In the genomic region with DNA sequence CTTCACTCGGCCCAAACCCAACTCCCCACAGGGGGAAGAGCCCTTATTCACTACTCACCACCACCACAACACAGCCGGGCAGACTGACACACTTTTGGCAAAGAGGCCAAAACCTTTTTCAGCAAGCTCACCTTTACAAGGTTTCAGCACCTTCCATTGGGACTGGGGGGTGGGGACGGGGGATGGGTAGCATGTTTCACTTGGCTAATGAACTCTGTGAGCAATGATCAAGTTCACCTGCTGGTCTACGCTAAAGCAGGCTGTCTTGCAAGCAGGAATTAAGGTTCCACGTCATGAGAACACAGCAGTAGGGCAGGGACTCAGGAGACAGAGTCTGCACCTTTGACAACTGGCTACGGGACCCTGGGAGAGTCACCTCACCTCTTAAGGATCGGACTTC, we compare ENCODE assay signal across 9 cellular contexts. TPM values are rescaled to one million over a fixed set of nuclear protein-coding genes. Genes with fewer than 3 reads are reported as not detected.
DNase-seq lines count a peak whose midpoint lies in the region; ATAC-seq, FAIRE-seq and TF ChIP-seq lines count a peak whose summit lies in the region.
"Had no signal": no experiment of that assay in that cellular context is flagged by ENCODE, and none has a peak within 500 bp of the region (broad histone marks: within the 10 kb centered on the region; RNA-seq: fewer than 3 reads in every experiment).

No MANE protein-coding gene starts in this region.

- peaks cover 58% of the 10 kb centered on the region for H3K79me2 ChIP-seq in K562 (ENCODE audit: control insufficient read depth, insufficient read depth, low read length)

- H3K9ac ChIP-seq in K562 (ENCODE audit: insufficient read depth in 1 of 2, low read depth in 2 of 2, low read length in 2 of 2) (no peak overlapping the region), liver (ENCODE audit: low read depth in 1 of 2, low read length in 2 of 2) (no peak overlapping the region), subcutaneous abdominal adipose tissue (ENCODE audit: low read length in 5 of 5) (peak overlapping the region in 2 of 5 donors; percentile 21 to 28)

- TF ChIP-seq EP300 in K562 (IDR thresholded peaks at IDR 0.05; ENCODE audit: low read length), result no peak

- intact Hi-C loops in K562 (cut with micrococcal nuclease), result no loop called here

- peak; percentile 6 for FAIRE-seq in K562 (lab: Jason Lieb, UNC)

- no peaks in the 10 kb centered on the region for H3K9me3 ChIP-seq in K562 (replicated peaks; ENCODE audit: control insufficient read depth, insufficient read depth, low read depth, low read length)
- H3K9me3 ChIP-seq in liver (ENCODE audit: control insufficient read depth in 4 of 4, low read length in 3 of 4), result no peaks in the 10 kb centered on the region
- H3K9me3 ChIP-seq in subcutaneous abdominal adipose tissue (ENCODE audit: control insufficient read depth in 5 of 5, low read length in 5 of 5), result no peaks in the 10 kb centered on the region

- in situ Hi-C loops in K562 (cut with MboI), result no loop called here

- no peak overlapping the region for H3K4me2 ChIP-seq in K562 (ENCODE audit: insufficient read depth, low read length)

- H2AFZ ChIP-seq in K562 (ENCODE audit: low read depth, low read length), result no peak overlapping the region

- CTCF ChIA-PET in K562 (lab: Yijun Ruan, JAX; ENCODE audit: low intra/inter-chr PET ratio), result no interaction called here

- no peak for ATAC-seq in K562
- ATAC-seq in HG03039 (IDR thresholded peaks at IDR 0.05; ENCODE audit: unreplicated experiment), result no peak

- POLR2A ChIA-PET in K562 (lab: Yijun Ruan, JAX), result interaction anchor here (1.1 kb wide), 1 partner anchor 11 kb away, joined by 3 read pairs; no protein-coding TSS in a partner anchor

- BruUV-seq in K562 (replicated peaks; lab: Mats Ljungman, UMichigan), result no TSS peak

- TF ChIP-seq CTCF in K562 (IDR thresholded peaks at IDR 0.05 in 2 of 3, conservative IDR thresholded peaks at IDR 0.05 in 1 of 3; ENCODE audit: insufficient read depth in 2 of 3, low read depth in 1 of 3, low read length in 3 of 3) (no peak), liver (IDR thresholded peaks at IDR 0.05; ENCODE audit: low read depth, low read length, missing input control) (no peak)

- H3K9me1 ChIP-seq in K562 (ENCODE audit: control insufficient read depth, insufficient read depth, low read length), result no peaks in the 10 kb centered on the region

- H3K4me1 ChIP-seq in K562 (replicated peaks in 1 of 2; ENCODE audit: control insufficient read depth in 2 of 2, insufficient read depth in 2 of 2, low read length in 2 of 2), result peaks cover 25 to 28% of the 10 kb centered on the region in 2 experiments; a peak in 4 of 5 replicates
- peaks cover 13 to 70% (median 57%) of the 10 kb centered on the region in 4 donors for H3K4me1 ChIP-seq in liver (ENCODE audit: control insufficient read depth in 4 of 4, insufficient read depth in 4 of 4, low read length in 3 of 4)
- peaks cover 42 to 100% (median 99%) of the 10 kb centered on the region in 5 donors for H3K4me1 ChIP-seq in subcutaneous abdominal adipose tissue (ENCODE audit: control insufficient read depth in 5 of 5, insufficient read depth in 5 of 5, low read length in 5 of 5)

- WGBS in K562 (ENCODE audit: insufficient coverage, low coverage, missing lambda C conversion rate), result 52% methylated on average over 4 of the region's 7 CpGs
- whole genome bisulfite sequencing in liver, result 61% methylated on average over 7 of the region's 7 CpGs

- H3K4me3 ChIP-seq in K562 (no peak overlapping the region), liver (ENCODE audit: low read depth in 1 of 3, low read length in 3 of 3) (no peak overlapping the region), subcutaneous abdominal adipose tissue (ENCODE audit: low read depth in 1 of 5, low read length in 5 of 5) (peak overlapping the region in 1 of 5 donors; percentile 24)

- TF ChIP-seq RAD21 in K562 (CRISPR knock-in tag; conservative IDR thresholded peaks at IDR 0.05 in 1 of 2, IDR thresholded peaks at IDR 0.05 in 1 of 2) (no peak), liver (IDR thresholded peaks at IDR 0.05) (no peak)

- no peak for TF ChIP-seq POLR2A in K562 (conservative IDR thresholded peaks at IDR 0.05)

- H4K20me1 ChIP-seq in K562 (replicated peaks; ENCODE audit: control insufficient read depth, insufficient read depth, low read length), result peaks cover 19% of the 10 kb centered on the region; the same call in 1 of the 2 replicates

- H3K27ac ChIP-seq in K562 (ENCODE audit: extremely low read depth, low read depth, low read length) (no peak overlapping the region), liver (ENCODE audit: low read depth in 1 of 2, low read length in 2 of 2) (peak overlapping the region in 1 of 2 donors; percentile 13), subcutaneous abdominal adipose tissue (ENCODE audit: low read depth, low read length) (peak overlapping the region; percentile 90)

- H3K36me3 ChIP-seq in K562 (ENCODE audit: control insufficient read depth, insufficient read depth, low read length), result peaks cover 8% of the 10 kb centered on the region; the same call in 1 of the 3 replicates
- no peaks in the 10 kb centered on the region for H3K36me3 ChIP-seq in liver (ENCODE audit: control insufficient read depth in 4 of 4, insufficient read depth in 3 of 4, low read depth in 1 of 4, low read length in 3 of 4)
- H3K36me3 ChIP-seq in subcutaneous abdominal adipose tissue (ENCODE audit: control insufficient read depth in 5 of 5, insufficient read depth in 5 of 5, low read length in 5 of 5), result peaks cover 0 to 6% (median 0%) of the 10 kb centered on the region in 5 donors

- H3K27me3 ChIP-seq in K562 (ENCODE audit: control insufficient read depth in 2 of 2, insufficient read depth in 2 of 2, low read length in 2 of 2) (no peaks in the 10 kb centered on the region), liver (ENCODE audit: control insufficient read depth in 4 of 4, insufficient read depth in 4 of 4, low read length in 3 of 4) (no peaks in the 10 kb centered on the region), subcutaneous abdominal adipose tissue (ENCODE audit: control insufficient read depth in 5 of 5, insufficient read depth in 4 of 5, low read length in 5 of 5) (no peaks in the 10 kb centered on the region)

- peak; percentile 13 for DNase-seq in NCI-H69 (lab: John Stamatoyannopoulos, UW)
- no peak for DNase-seq in K562 (ENCODE audit: extremely low read depth in 1 of 4, low spot score in 3 of 4)
- DNase-seq in NCI-H226, result no peak
- DNase-seq in NCI-H146 treated with DMSO at 0.1 percent for 48 hours (lab: John Stamatoyannopoulos, UW; ENCODE audit: unreplicated experiment), result no peak
- DNase-seq: activated naive CD8-positive, alpha-beta T cell treated with anti-CD3 and anti-CD28 coated beads for 36 hours; NCI-H187 treated with DMSO at 0.1 percent for 48 hours had no signal

TF ChIP-seq in K562, 482 proteins besides CTCF, POLR2A, EP300 and RAD21 (continues in another document):
- no peak for TF ChIP-seq PRPF4 (IDR thresholded peaks at IDR 0.05; ENCODE audit: insufficient read depth, low read depth, low read length, poor library complexity, severe bottlenecking)

TF ChIP-seq in liver, 16 proteins besides CTCF, POLR2A, EP300 and RAD21 (continues in another document):
- TF ChIP-seq FOXA2 (IDR thresholded peaks at IDR 0.05) (no peak), RXRA (IDR thresholded peaks at IDR 0.05) (no peak)

RNA-seq across cellular contexts. Expression of a gene that starts 7.0 kb away (rescaled TPM):
- 11.6 and 20.0 TPM in 2 replicates for total RNA-seq in K562 (2011; cell fraction: chromatin; rRNA removed; ENCODE audit: low replicate concordance)
- 13.0 and 13.7 TPM in 2 replicates for total RNA-seq in K562 (2011; cell fraction: nucleolus; rRNA removed)
- 8.9 and 12.2 TPM in 2 replicates for total RNA-seq in K562 (2011; cell fraction: nucleoplasm; rRNA removed)
- total RNA-seq in K562 (2014; rRNA removed) (11.9 and 17.2 TPM in 2 replicates), K562 (2014; rRNA removed; fragmentation: Illumina TruSeq; extraction: Trizol) (4.2 and 5.0 TPM in 2 replicates), K562 (2015; rRNA removed; fragmentation: Illumina TruSeq; extraction: Trizol) (10.6 and 10.8 TPM in 2 replicates), K562 (2021) (16.5 and 17.0 TPM in 2 replicates), liver (10 to 100 TPM; 10.2 to 24.0 TPM)
- polyA plus RNA-seq in K562 (2011; rRNA removed) (3.9 and 4.5 TPM in 2 replicates), K562 (2014; fragmentation: Illumina TruSeq; extraction: Trizol) (5.0 and 7.5 TPM in 2 replicates), K562 (2014; fragmentation: Nextera tagmentation; extraction: Ambion mirVana) (under 1 TPM; 0.03 to 0.08 TPM), K562 (2014; rRNA removed) (6.5 and 6.6 TPM in 2 replicates), liver (1 to 10 TPM; 1.1 to 2.3 TPM)
- 5.1 and 9.0 TPM in 2 replicates for polyA plus RNA-seq in K562 (2011; cell fraction: cytosol; rRNA removed)
- polyA plus RNA-seq in K562 (2011; cell fraction: nucleus; rRNA removed), result 5.9 and 8.3 TPM in 2 replicates
- 7.8 and 8.4 TPM in 2 replicates for polyA plus RNA-seq in K562 (2012)
- 6.9 and 7.9 TPM in 2 replicates for polyA minus RNA-seq in K562 (2011; rRNA and poly(A)+ RNA removed)
- 10.2 and 11.9 TPM in 2 replicates for polyA minus RNA-seq in K562 (2011; cell fraction: cytosol; rRNA and poly(A)+ RNA removed)
- polyA minus RNA-seq in K562 (2011; cell fraction: nucleus; rRNA and poly(A)+ RNA removed), result 5.5 and 9.6 TPM in 2 replicates

RNA-seq across cellular contexts. Expression of a gene that starts 54.5 kb away (rescaled TPM):
- 36.0 and 96.0 TPM in 2 replicates for total RNA-seq in K562 (2011; cell fraction: chromatin; rRNA removed; ENCODE audit: low replicate concordance)
- total RNA-seq in K562 (2011; cell fraction: nucleolus; rRNA removed), result 25.0 and 28.3 TPM in 2 replicates
- total RNA-seq in K562 (2011; cell fraction: nucleoplasm; rRNA removed), result 55.4 and 95.7 TPM in 2 replicates
- total RNA-seq in K562 (2014; rRNA removed) (23.7 and 24.3 TPM in 2 replicates), K562 (2014; rRNA removed; fragmentation: Illumina TruSeq; extraction: Trizol) (34.3 and 37.9 TPM in 2 replicates), K562 (2015; rRNA removed; fragmentation: Illumina TruSeq; extraction: Trizol) (25.2 and 26.9 TPM in 2 replicates), K562 (2021) (20.4 and 21.3 TPM in 2 replicates), liver (10 to 100 TPM; 10.0 to 12.7 TPM)
- polyA plus RNA-seq in K562 (2011; rRNA removed) (26.5 and 31.2 TPM in 2 replicates), K562 (2014; fragmentation: Illumina TruSeq; extraction: Trizol) (22.2 and 22.3 TPM in 2 replicates), K562 (2014; fragmentation: Nextera tagmentation; extraction: Ambion mirVana) (1 to 10 TPM; 9.3 to 9.8 TPM), K562 (2014; rRNA removed) (22.1 and 28.9 TPM in 2 replicates), liver (1 to 10 TPM; 5.9 to 7.0 TPM)
- 9.1 and 14.0 TPM in 2 replicates for polyA plus RNA-seq in K562 (2011; cell fraction: cytosol; rRNA removed)
- 14.5 and 23.4 TPM in 2 replicates for polyA plus RNA-seq in K562 (2011; cell fraction: nucleus; rRNA removed)
- polyA plus RNA-seq in K562 (2012), result 18.6 and 19.5 TPM in 2 replicates
- 20.2 and 20.3 TPM in 2 replicates for polyA minus RNA-seq in K562 (2011; rRNA and poly(A)+ RNA removed)
- polyA minus RNA-seq in K562 (2011; cell fraction: cytosol; rRNA and poly(A)+ RNA removed), result 6.8 and 7.4 TPM in 2 replicates
- polyA minus RNA-seq in K562 (2011; cell fraction: nucleus; rRNA and poly(A)+ RNA removed), result 14.9 and 23.3 TPM in 2 replicates
